1 cellular context compared by ENCODE assay signal in the genomic region with DNA sequence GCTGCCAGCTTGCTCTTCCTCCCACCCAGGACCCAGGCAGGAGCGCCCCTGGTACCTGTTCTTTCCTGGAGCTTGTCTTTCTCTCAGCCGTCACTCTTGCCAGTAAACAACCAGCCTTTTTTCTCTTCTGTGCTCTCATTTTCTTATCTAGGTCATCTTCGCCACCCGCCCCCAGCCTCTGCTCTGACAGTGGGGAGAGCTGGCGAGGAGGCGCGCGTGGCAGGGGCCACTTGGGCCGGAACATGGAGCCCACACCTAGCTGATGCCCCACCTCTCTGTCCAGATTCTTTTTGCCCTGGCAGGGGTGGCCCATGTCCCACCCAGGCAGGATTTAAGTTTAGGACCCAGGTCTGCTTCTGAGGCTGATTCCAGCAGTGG.
TF ChIP-seq lines count a peak whose summit lies in the region.

No MANE protein-coding gene starts in this region.

TF ChIP-seq in GM23338, 12 proteins besides CTCF, POLR2A, EP300 and RAD21 (continued from another document):
- TF ChIP-seq, protein P1, sequence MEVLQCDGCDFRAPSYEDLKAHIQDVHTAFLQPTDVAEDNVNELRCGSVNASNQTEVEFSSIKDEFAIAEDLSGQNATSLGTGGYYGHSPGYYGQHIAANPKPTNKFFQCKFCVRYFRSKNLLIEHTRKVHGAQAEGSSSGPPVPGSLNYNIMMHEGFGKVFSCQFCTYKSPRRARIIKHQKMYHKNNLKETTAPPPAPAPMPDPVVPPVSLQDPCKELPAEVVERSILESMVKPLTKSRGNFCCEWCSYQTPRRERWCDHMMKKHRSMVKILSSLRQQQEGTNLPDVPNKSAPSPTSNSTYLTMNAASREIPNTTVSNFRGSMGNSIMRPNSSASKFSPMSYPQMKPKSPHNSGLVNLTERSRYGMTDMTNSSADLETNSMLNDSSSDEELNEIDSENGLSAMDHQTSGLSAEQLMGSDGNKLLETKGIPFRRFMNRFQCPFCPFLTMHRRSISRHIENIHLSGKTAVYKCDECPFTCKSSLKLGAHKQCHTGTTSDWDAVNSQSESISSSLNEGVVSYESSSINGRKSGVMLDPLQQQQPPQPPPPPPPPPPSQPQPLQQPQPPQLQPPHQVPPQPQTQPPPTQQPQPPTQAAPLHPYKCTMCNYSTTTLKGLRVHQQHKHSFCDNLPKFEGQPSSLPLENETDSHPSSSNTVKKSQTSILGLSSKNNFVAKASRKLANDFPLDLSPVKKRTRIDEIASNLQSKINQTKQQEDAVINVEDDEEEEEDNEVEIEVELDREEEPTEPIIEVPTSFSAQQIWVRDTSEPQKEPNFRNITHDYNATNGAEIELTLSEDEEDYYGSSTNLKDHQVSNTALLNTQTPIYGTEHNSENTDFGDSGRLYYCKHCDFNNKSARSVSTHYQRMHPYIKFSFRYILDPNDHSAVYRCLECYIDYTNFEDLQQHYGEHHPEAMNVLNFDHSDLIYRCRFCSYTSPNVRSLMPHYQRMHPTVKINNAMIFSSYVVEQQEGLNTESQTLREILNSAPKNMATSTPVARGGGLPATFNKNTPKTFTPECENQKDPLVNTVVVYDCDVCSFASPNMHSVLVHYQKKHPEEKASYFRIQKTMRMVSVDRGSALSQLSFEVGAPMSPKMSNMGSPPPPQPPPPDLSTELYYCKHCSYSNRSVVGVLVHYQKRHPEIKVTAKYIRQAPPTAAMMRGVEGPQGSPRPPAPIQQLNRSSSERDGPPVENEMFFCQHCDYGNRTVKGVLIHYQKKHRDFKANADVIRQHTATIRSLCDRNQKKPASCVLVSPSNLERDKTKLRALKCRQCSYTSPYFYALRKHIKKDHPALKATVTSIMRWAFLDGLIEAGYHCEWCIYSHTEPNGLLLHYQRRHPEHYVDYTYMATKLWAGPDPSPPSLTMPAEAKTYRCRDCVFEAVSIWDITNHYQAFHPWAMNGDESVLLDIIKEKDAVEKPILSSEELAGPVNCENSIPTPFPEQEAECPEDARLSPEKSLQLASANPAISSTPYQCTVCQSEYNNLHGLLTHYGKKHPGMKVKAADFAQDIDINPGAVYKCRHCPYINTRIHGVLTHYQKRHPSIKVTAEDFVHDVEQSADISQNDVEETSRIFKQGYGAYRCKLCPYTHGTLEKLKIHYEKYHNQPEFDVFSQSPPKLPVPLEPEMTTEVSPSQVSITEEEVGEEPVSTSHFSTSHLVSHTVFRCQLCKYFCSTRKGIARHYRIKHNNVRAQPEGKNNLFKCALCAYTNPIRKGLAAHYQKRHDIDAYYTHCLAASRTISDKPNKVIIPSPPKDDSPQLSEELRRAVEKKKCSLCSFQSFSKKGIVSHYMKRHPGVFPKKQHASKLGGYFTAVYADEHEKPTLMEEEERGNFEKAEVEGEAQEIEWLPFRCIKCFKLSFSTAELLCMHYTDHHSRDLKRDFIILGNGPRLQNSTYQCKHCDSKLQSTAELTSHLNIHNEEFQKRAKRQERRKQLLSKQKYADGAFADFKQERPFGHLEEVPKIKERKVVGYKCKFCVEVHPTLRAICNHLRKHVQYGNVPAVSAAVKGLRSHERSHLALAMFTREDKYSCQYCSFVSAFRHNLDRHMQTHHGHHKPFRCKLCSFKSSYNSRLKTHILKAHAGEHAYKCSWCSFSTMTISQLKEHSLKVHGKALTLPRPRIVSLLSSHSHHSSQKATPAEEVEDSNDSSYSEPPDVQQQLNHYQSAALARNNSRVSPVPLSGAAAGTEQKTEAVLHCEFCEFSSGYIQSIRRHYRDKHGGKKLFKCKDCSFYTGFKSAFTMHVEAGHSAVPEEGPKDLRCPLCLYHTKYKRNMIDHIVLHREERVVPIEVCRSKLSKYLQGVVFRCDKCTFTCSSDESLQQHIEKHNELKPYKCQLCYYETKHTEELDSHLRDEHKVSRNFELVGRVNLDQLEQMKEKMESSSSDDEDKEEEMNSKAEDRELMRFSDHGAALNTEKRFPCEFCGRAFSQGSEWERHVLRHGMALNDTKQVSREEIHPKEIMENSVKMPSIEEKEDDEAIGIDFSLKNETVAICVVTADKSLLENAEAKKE (CRISPR knock-in tag; IDR thresholded peaks at IDR 0.05) = no peak
